Comparison of ENCODE assay signal across 15 cellular contexts in the genomic region with DNA sequence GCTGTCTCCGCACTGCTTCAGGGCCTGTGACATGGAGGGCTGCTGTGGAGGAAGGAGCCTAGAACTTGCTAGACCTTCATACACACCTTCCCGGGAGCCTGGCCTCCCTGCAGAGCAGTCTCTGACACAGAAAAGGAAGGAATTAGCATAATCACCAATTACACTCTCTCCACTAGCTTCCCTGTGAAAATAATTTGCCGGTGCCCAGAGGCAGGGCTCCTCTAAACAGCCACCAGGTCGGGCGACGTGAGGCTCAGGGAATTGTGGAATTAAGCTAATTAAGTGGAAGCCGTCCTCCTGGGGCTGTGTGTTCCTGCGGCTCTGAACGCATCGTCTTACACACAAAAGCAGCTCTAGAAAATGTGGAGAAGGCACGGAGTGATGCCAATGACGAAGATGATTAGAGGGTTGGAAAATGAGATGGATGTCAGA.
DNase-seq lines count a peak whose midpoint lies in the region; ATAC-seq, FAIRE-seq and TF ChIP-seq lines count a peak whose summit lies in the region.
"Had no signal": no experiment of that assay in that cellular context is flagged by ENCODE, and none has a peak within 500 bp of the region (broad histone marks: within the 10 kb centered on the region; RNA-seq: fewer than 3 reads in every experiment).

No MANE protein-coding gene starts in this region.

- peak overlapping the region; percentile 50 for H3K4me3 Mint-ChIP-seq in CD8-positive, alpha-beta T cell
- H3K4me3 Mint-ChIP-seq in nephron: peak overlapping the region in 2 of 3 experiments; percentile 24 to 34

- no peaks in the 10 kb centered on the region for H3K79me2 ChIP-seq in K562 (ENCODE audit: control insufficient read depth, insufficient read depth, low read length)

- H3K4me3 ChIP-seq in CD8-positive, alpha-beta T cell (ENCODE audit: low read depth, low read length): no peak overlapping the region
- H3K4me3 ChIP-seq in K562 (no peak overlapping the region), prostate gland (no peak overlapping the region)
- H3K4me3 ChIP-seq: cardiac muscle cell had no signal

- no peak for TF ChIP-seq EP300 in K562 (IDR thresholded peaks at IDR 0.05; ENCODE audit: low read length)

- no peak for DNase-seq in CD8-positive, alpha-beta T cell
- DNase-seq in NCI-H1417 treated with DMSO at 0.1 percent for 48 hours (lab: John Stamatoyannopoulos, UW) (peak; percentile 23), K562 (ENCODE audit: extremely low read depth in 1 of 4, low spot score in 3 of 4) (no peak), GM12891 (ENCODE audit: insufficient read length, low spot score) (no peak), ACHN (no peak), prostate gland (ENCODE audit: low spot score) (no peak), NCI-H748 (lab: John Stamatoyannopoulos, UW; ENCODE audit: unreplicated experiment) (no peak)
- DNase-seq: NCI-H2029 treated with DMSO at 0.1 percent for 48 hours; RPMI8226; stimulated activated CD4-positive, alpha-beta T cell treated with anti-CD3 and anti-CD28 coated beads, Interleukin-1b, Interleukin-23, amount 100 ng/mL, for 48 hours; T-helper 9 cell had no signal

- H3K9me3 ChIP-seq in CD8-positive, alpha-beta T cell (ENCODE audit: low read length): no peaks in the 10 kb centered on the region
- H3K9me3 ChIP-seq in K562 (replicated peaks; ENCODE audit: control insufficient read depth, insufficient read depth, low read depth, low read length): no peaks in the 10 kb centered on the region
- no peaks in the 10 kb centered on the region for H3K9me3 ChIP-seq in prostate gland

- 14% methylated on average over 12 of the region's 12 CpGs for WGBS in K562 (ENCODE audit: insufficient coverage, low coverage, missing lambda C conversion rate)
- 79% methylated on average over 12 of the region's 12 CpGs for WGBS in prostate gland

- peaks cover 6% of the 10 kb centered on the region for H3K4me1 ChIP-seq in CD8-positive, alpha-beta T cell (ENCODE audit: insufficient read depth, low read length)
- H3K4me1 ChIP-seq in K562 (replicated peaks in 1 of 2; ENCODE audit: control insufficient read depth in 2 of 2, insufficient read depth in 2 of 2, low read length in 2 of 2): peaks cover 8 to 9% of the 10 kb centered on the region in 2 experiments; a peak in 3 of 5 replicates
- H3K4me1 ChIP-seq in prostate gland (replicated peaks): no peaks in the 10 kb centered on the region

- H3K27ac Mint-ChIP-seq in CD8-positive, alpha-beta T cell: no peak overlapping the region
- H3K27ac Mint-ChIP-seq in nephron: no peak overlapping the region

- H3K9me3 Mint-ChIP-seq in CD8-positive, alpha-beta T cell: no peaks in the 10 kb centered on the region
- no peaks in the 10 kb centered on the region for H3K9me3 Mint-ChIP-seq in nephron

- peaks cover 12% of the 10 kb centered on the region for H3K4me1 Mint-ChIP-seq in CD8-positive, alpha-beta T cell (ENCODE audit: low read depth)
- H3K4me1 Mint-ChIP-seq in nephron: peaks cover 17% of the 10 kb centered on the region

- BruUV-seq in K562 (replicated peaks; lab: Mats Ljungman, UMichigan): no TSS peak

- TF ChIP-seq POLR2A in K562 (conservative IDR thresholded peaks at IDR 0.05) (no peak), GM12891 (IDR thresholded peaks at IDR 0.05; ENCODE audit: low read depth, low read length) (no peak), prostate gland (IDR thresholded peaks at IDR 0.05) (no peak)

- no peak for FAIRE-seq in K562 (lab: Jason Lieb, UNC)
- FAIRE-seq in GM12891 (lab: Jason Lieb, UNC): no peak
- FAIRE-seq: HTR-8/SVneo had no signal

- H3K9ac ChIP-seq in K562 (ENCODE audit: insufficient read depth in 1 of 2, low read depth in 2 of 2, low read length in 2 of 2): no peak overlapping the region

- CTCF ChIA-PET in CD8-positive, alpha-beta T cell (lab: Charles Lee): interaction anchor here (0.7 kb wide), 1 partner anchor 265 kb away, joined by 3 read pairs; no protein-coding TSS in a partner anchor
- CTCF ChIA-PET in K562 (lab: Yijun Ruan, JAX; ENCODE audit: low intra/inter-chr PET ratio): no interaction called here

- no peak for TF ChIP-seq CTCF in CD8-positive, alpha-beta T cell (IDR thresholded peaks at IDR 0.05)
- TF ChIP-seq CTCF in K562 (IDR thresholded peaks at IDR 0.05 in 2 of 3, conservative IDR thresholded peaks at IDR 0.05 in 1 of 3; ENCODE audit: insufficient read depth in 2 of 3, low read depth in 1 of 3, low read length in 3 of 3) (no peak), nephron (IDR thresholded peaks at IDR 0.05; ENCODE audit: unreplicated experiment in 3 of 3) (no peak), prostate gland (IDR thresholded peaks at IDR 0.05) (no peak)

- H2AFZ ChIP-seq in K562 (ENCODE audit: low read depth, low read length): no peak overlapping the region

- peaks cover 21% of the 10 kb centered on the region for H3K27me3 ChIP-seq in CD8-positive, alpha-beta T cell (ENCODE audit: insufficient read depth, low read length)
- H3K27me3 ChIP-seq in K562 (ENCODE audit: control insufficient read depth in 2 of 2, insufficient read depth in 2 of 2, low read length in 2 of 2) (peaks cover 50 to 66% of the 10 kb centered on the region in 2 experiments), prostate gland (replicated peaks; ENCODE audit: insufficient read depth) (no peaks in the 10 kb centered on the region)

- no peaks in the 10 kb centered on the region for H3K36me3 ChIP-seq in CD8-positive, alpha-beta T cell (ENCODE audit: insufficient read depth, low read length)
- H3K36me3 ChIP-seq in K562 (ENCODE audit: control insufficient read depth, insufficient read depth, low read length): no peaks in the 10 kb centered on the region
- H3K36me3 ChIP-seq in prostate gland: no peaks in the 10 kb centered on the region
- H3K36me3 ChIP-seq: cardiac muscle cell had no signal

- no peaks in the 10 kb centered on the region for H3K36me3 Mint-ChIP-seq in CD8-positive, alpha-beta T cell
- no peaks in the 10 kb centered on the region for H3K36me3 Mint-ChIP-seq in nephron (ENCODE audit: low read depth)

- in situ Hi-C loops in K562 (cut with MboI) (no loop called here), ACHN (cut with HindIII; ENCODE audit: low pct_ligation_motif_present, low pct_unique_long_range_greater_than_20kb, low sequenced_read_pairs) (no loop called here)

- POLR2A ChIA-PET in CD8-positive, alpha-beta T cell (lab: Charles Lee): no interaction called here
- POLR2A ChIA-PET in K562 (lab: Yijun Ruan, JAX): interaction anchor here (0.8 kb wide), 2 partner anchors 10 to 97 kb away, joined by 3 to 5 read pairs; no protein-coding TSS in a partner anchor

- peaks cover 4% of the 10 kb centered on the region; the same call in 1 of the 2 replicates for H4K20me1 ChIP-seq in K562 (replicated peaks; ENCODE audit: control insufficient read depth, insufficient read depth, low read length)

- no peak overlapping the region for H3K4me2 ChIP-seq in K562 (ENCODE audit: insufficient read depth, low read length)

- H3K27ac ChIP-seq in CD8-positive, alpha-beta T cell (ENCODE audit: low read depth, low read length): no peak overlapping the region
- H3K27ac ChIP-seq in K562 (ENCODE audit: extremely low read depth, low read depth, low read length) (no peak overlapping the region), prostate gland (no peak overlapping the region)
- H3K27ac ChIP-seq: cardiac muscle cell, epithelial cell of prostate had no signal

- no peak for TF ChIP-seq RAD21 in K562 (CRISPR knock-in tag; conservative IDR thresholded peaks at IDR 0.05 in 1 of 2, IDR thresholded peaks at IDR 0.05 in 1 of 2)

- peaks cover 46% of the 10 kb centered on the region for H3K27me3 Mint-ChIP-seq in CD8-positive, alpha-beta T cell (ENCODE audit: low read depth)
- H3K27me3 Mint-ChIP-seq in nephron (ENCODE audit: low read depth): peaks cover 56% of the 10 kb centered on the region

- H3K9me1 ChIP-seq in K562 (ENCODE audit: control insufficient read depth, insufficient read depth, low read length): no peaks in the 10 kb centered on the region

- ATAC-seq in CD8-positive, alpha-beta T cell: no peak
- ATAC-seq in K562: peak; percentile 11

- intact Hi-C loops in CD8-positive, alpha-beta T cell (cut with DNase I, micrococcal nuclease): no loop called here
- intact Hi-C loops in K562 (cut with micrococcal nuclease) (no loop called here), prostate gland (cut with DNase I) (loop anchor here (5.0 kb wide), 1 partner anchor 33 kb away; no protein-coding TSS in a partner anchor)

TF ChIP-seq in K562, 482 proteins besides CTCF, POLR2A, EP300 and RAD21 (continues in another document):
- TF ChIP-seq EZH2 (IDR thresholded peaks at IDR 0.05; ENCODE audit: borderline replicate concordance, low read depth, low read length) (0 out of 2 replicates have a peak, but pooled peaks have one; percentile 50), C11orf30 (IDR thresholded peaks at IDR 0.05; ENCODE audit: low read depth) (no peak)
- TF ChIP-seq, protein P1, sequence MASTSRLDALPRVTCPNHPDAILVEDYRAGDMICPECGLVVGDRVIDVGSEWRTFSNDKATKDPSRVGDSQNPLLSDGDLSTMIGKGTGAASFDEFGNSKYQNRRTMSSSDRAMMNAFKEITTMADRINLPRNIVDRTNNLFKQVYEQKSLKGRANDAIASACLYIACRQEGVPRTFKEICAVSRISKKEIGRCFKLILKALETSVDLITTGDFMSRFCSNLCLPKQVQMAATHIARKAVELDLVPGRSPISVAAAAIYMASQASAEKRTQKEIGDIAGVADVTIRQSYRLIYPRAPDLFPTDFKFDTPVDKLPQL (IDR thresholded peaks at IDR 0.05; ENCODE audit: extremely low read depth, insufficient read length): no peak

TF ChIP-seq in GM12891, 5 proteins besides CTCF, POLR2A, EP300 and RAD21:
- TF ChIP-seq POLR2AphosphoS5 (IDR thresholded peaks at IDR 0.05; ENCODE audit: low read depth, low read length) (no peak), SPI1 (IDR thresholded peaks at IDR 0.05; ENCODE audit: low read depth, low read length) (no peak), POU2F2 (IDR thresholded peaks at IDR 0.05; ENCODE audit: low read depth, low read length) (no peak), TAF1 (IDR thresholded peaks at IDR 0.05; ENCODE audit: low read depth, low read length) (no peak), PAX5 (IDR thresholded peaks at IDR 0.05; ENCODE audit: insufficient read depth, low read length, severe bottlenecking) (no peak)
TF ChIP-seq in GM12891: peak in this region for 0.
